9 cellular contexts compared by ENCODE assay signal in the genomic region with DNA sequence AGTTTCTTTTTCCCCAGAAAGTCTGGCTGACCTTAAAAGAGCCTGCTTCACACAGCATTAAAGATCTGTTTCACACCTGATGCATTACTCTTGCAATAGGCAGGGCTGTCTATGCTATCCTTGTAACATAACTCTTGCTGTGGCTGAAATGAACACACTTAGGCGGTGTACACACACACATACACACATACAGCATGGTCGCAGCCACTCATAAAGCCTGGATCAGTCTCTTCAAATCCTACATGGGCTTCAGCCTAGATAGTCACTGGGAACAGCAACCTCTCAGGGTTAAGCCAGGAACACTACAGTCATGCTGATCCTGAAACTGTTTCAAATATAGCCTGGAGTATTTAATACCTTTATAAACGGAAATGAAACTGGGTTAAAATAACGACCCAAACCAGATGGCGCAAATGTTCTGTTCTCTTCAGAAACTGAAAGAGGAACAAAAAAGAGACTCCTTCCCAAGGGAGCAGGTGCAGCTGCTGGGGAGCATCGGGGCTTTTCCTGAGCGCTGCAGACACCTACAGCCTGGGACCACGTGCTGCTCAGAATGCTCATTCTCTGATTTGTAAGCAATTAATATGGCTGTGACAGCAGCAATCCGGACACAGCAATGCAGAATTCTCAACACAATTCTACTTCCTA.
A peak's percentile ranks its signal among the peaks of the same experiment; 100 is the strongest.
DNase-seq lines count a peak whose midpoint lies in the region; ATAC-seq and TF ChIP-seq lines count a peak whose summit lies in the region.
"Had no signal": no experiment of that assay in that cellular context is flagged by ENCODE, and none has a peak within 500 bp of the region (broad histone marks: within the 10 kb centered on the region; RNA-seq: fewer than 3 reads in every experiment).

No MANE protein-coding gene starts in this region.

- H3K27me3 ChIP-seq in gastroesophageal sphincter: peaks cover 38% of the 10 kb centered on the region

- TF ChIP-seq POLR2A in gastroesophageal sphincter (IDR thresholded peaks at IDR 0.05): no peak

- DNase-seq in globus pallidus (ENCODE audit: low spot score) (peak; percentile 57), NCI-H1105 (lab: John Stamatoyannopoulos, UW) (no peak), NCI-H1048 (lab: John Stamatoyannopoulos, UW) (no peak)
- DNase-seq in stimulated activated CD8-positive, alpha-beta memory T cell treated with anti-CD3 and anti-CD28 coated beads, Interleukin-4, amount 100 ng/mL, for 48 hours: no peak
- DNase-seq: right cardiac atrium had no signal

- TF ChIP-seq CTCF in gastroesophageal sphincter (IDR thresholded peaks at IDR 0.05): no peak

- H3K27ac Mint-ChIP-seq in IgD-negative memory B cell: peak overlapping the region; percentile 17 to 86 (median 80)

- ATAC-seq in GM18517 (IDR thresholded peaks at IDR 0.05; ENCODE audit: unreplicated experiment) (peak; percentile 89), GM21528 (IDR thresholded peaks at IDR 0.05; ENCODE audit: low FRiP score, unreplicated experiment) (peak; percentile 91), gastroesophageal sphincter (no peak)

- WGBS in gastroesophageal sphincter (ENCODE audit: low coverage in 1 of 2), 2 donors: 45 to 100% methylated on average over 1 to 9 of the region's 9 CpGs

- no peaks in the 10 kb centered on the region for H3K9me3 Mint-ChIP-seq in IgD-negative memory B cell

- peak overlapping the region; percentile 7 to 95 (median 66) for H3K4me3 Mint-ChIP-seq in IgD-negative memory B cell

- H3K9me3 ChIP-seq in gastroesophageal sphincter: no peaks in the 10 kb centered on the region

- peaks cover 0 to 12% (median 6%) of the 10 kb centered on the region in 3 donors for H3K4me1 ChIP-seq in gastroesophageal sphincter

- peaks cover 38 to 57% (median 52%) of the 10 kb centered on the region in 3 donors for H3K4me1 Mint-ChIP-seq in IgD-negative memory B cell

- no peaks in the 10 kb centered on the region for H3K27me3 Mint-ChIP-seq in IgD-negative memory B cell

- TF ChIP-seq EP300 in gastroesophageal sphincter (IDR thresholded peaks at IDR 0.05): no peak

- H3K36me3 ChIP-seq in gastroesophageal sphincter: no peaks in the 10 kb centered on the region

- H3K4me3 ChIP-seq in gastroesophageal sphincter: no peak overlapping the region

- H3K36me3 Mint-ChIP-seq in IgD-negative memory B cell: no peaks in the 10 kb centered on the region

- H3K27ac ChIP-seq in gastroesophageal sphincter: no peak overlapping the region
